8 cellular contexts compared by ENCODE assay signal in the genomic region with DNA sequence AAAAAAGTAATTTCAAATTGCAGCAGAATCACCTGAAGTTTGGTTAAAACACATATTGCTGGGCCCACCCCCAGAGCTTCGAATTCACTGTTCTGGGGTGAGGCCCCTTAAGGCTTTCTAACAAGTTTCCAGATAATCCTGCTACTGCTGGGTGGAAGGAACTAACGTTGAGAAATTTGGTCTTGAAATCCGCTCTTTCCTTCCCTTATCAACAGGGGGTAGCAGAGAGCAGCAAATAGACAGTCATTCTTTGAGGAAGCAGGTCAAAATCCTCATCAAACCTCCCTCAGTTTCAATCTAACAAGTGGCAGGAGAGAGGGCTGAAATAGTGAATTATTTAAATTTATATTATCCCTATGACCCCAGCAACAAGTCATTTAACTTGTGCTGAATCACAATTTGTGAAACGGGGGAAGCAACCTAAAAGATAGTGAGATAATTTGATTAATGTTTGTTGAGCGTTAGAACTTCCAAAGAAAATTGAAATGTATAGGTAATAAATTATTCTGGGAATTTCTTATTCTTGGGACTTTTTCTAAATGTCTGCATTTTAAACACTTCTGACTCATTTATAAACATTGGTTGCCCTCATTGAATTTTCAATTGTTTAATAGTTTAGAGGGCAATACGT. TPM values are rescaled to one million over a fixed set of nuclear protein-coding genes. Genes with fewer than 3 reads are reported as not detected.
DNase-seq lines count a peak whose midpoint lies in the region; ATAC-seq, FAIRE-seq and TF ChIP-seq lines count a peak whose summit lies in the region.

No MANE protein-coding gene starts in this region.

- peaks cover 0 to 5% of the 10 kb centered on the region in 2 experiments; a peak in 1 of 5 replicates for H3K4me1 ChIP-seq in K562 (replicated peaks in 1 of 2; ENCODE audit: control insufficient read depth in 2 of 2, insufficient read depth in 2 of 2, low read length in 2 of 2)

- WGBS in K562 (ENCODE audit: insufficient coverage, low coverage, missing lambda C conversion rate), result 31% methylated on average over 6 of the region's 6 CpGs

- H3K36me3 ChIP-seq in K562 (ENCODE audit: control insufficient read depth, insufficient read depth, low read length), result no peaks in the 10 kb centered on the region

- no peak for TF ChIP-seq EP300 in K562 (IDR thresholded peaks at IDR 0.05; ENCODE audit: low read length)

- TF ChIP-seq RAD21 in K562 (CRISPR knock-in tag; conservative IDR thresholded peaks at IDR 0.05 in 1 of 2, IDR thresholded peaks at IDR 0.05 in 1 of 2), result peak; percentile 64 to 86

- H3K4me2 ChIP-seq in K562 (ENCODE audit: insufficient read depth, low read length), result no peak overlapping the region

- CTCF ChIA-PET in K562 (lab: Yijun Ruan, JAX; ENCODE audit: low intra/inter-chr PET ratio), result interaction anchor here (0.5 to 1.6 kb wide), 4 partner anchors 192 to 435 kb away, joined by 3 to 16 read pairs (median 4); no protein-coding TSS in a partner anchor

- DNase-seq in stimulated activated CD4-positive, alpha-beta T cell treated with anti-CD3 and anti-CD28 coated beads, Interleukin-2, amount 100 ng/mL, for 48 hours, result peak; percentile 27 to 40
- DNase-seq in stimulated activated CD4-positive, alpha-beta T cell treated with anti-CD3 and anti-CD28 coated beads, Interleukin-4, amount 100 ng/mL, for 1 hour, result no peak
- peak; percentile 76 for DNase-seq in HuH-7 (ENCODE audit: low spot score)
- DNase-seq in NOMO-1 (lab: John Stamatoyannopoulos, UW; ENCODE audit: unreplicated experiment in 2 of 2), result peak; percentile 34 to 88
- DNase-seq in K562 (ENCODE audit: extremely low read depth in 1 of 4, low spot score in 3 of 4), result peak; percentile 50 to 84 (median 60)
- DNase-seq in stromal cell of bone marrow (ENCODE audit: low read depth), result peak; percentile 45

- no peak overlapping the region for H3K27ac ChIP-seq in K562 (ENCODE audit: extremely low read depth, low read depth, low read length)

- H2AFZ ChIP-seq in K562 (ENCODE audit: low read depth, low read length), result no peak overlapping the region

- H3K79me2 ChIP-seq in K562 (ENCODE audit: control insufficient read depth, insufficient read depth, low read length), result no peaks in the 10 kb centered on the region

- H3K9me3 ChIP-seq in K562 (replicated peaks; ENCODE audit: control insufficient read depth, insufficient read depth, low read depth, low read length), result no peaks in the 10 kb centered on the region

- POLR2A ChIA-PET in K562 (lab: Yijun Ruan, JAX), result interaction anchor here (0.6 kb wide), 2 partner anchors 225 to 694 kb away, joined by 3 read pairs; no protein-coding TSS in a partner anchor

- H4K20me1 ChIP-seq in K562 (replicated peaks; ENCODE audit: control insufficient read depth, insufficient read depth, low read length), result no peaks in the 10 kb centered on the region

- intact Hi-C loops in K562 (cut with micrococcal nuclease), result loop anchor here (1.0 to 10.0 kb wide), 4 partner anchors 79 to 753 kb away; no protein-coding TSS in a partner anchor

- no peaks in the 10 kb centered on the region for H3K27me3 ChIP-seq in K562 (ENCODE audit: control insufficient read depth in 2 of 2, insufficient read depth in 2 of 2, low read length in 2 of 2)

- TF ChIP-seq POLR2A in K562 (conservative IDR thresholded peaks at IDR 0.05), result no peak

- TF ChIP-seq CTCF in K562 (IDR thresholded peaks at IDR 0.05 in 2 of 3, conservative IDR thresholded peaks at IDR 0.05 in 1 of 3; ENCODE audit: insufficient read depth in 2 of 3, low read depth in 1 of 3, low read length in 3 of 3), result peak; percentile 74 to 90 (median 76)

- no peaks in the 10 kb centered on the region for H3K9me1 ChIP-seq in K562 (ENCODE audit: control insufficient read depth, insufficient read depth, low read length)

- FAIRE-seq in K562 (lab: Jason Lieb, UNC), result peak; percentile 89
- peak; percentile 91 for FAIRE-seq in islet of Langerhans (lab: Jason Lieb, UNC)

- in situ Hi-C loops in K562 (cut with MboI), result no loop called here

- no peak overlapping the region for H3K9ac ChIP-seq in K562 (ENCODE audit: insufficient read depth in 1 of 2, low read depth in 2 of 2, low read length in 2 of 2)

- BruUV-seq in K562 (replicated peaks; lab: Mats Ljungman, UMichigan), result no TSS peak

- no peak overlapping the region for H3K4me3 ChIP-seq in K562

- ATAC-seq in K562, result peak; percentile 73
- no peak for ATAC-seq in HG03196 (IDR thresholded peaks at IDR 0.05; ENCODE audit: unreplicated experiment)

TF ChIP-seq in K562, 482 proteins besides CTCF, POLR2A, EP300 and RAD21 (continues in another document):
- TF ChIP-seq MAFG (tag; conservative IDR thresholded peaks at IDR 0.05) (0 out of 2 replicates have a peak, but pooled peaks have one; percentile 15), KDM2B (CRISPR knock-in tag; IDR thresholded peaks at IDR 0.05) (no peak), CBX5 (IDR thresholded peaks at IDR 0.05; ENCODE audit: borderline replicate concordance, low read depth) (no peak), CBFA2T3 (IDR thresholded peaks at IDR 0.05) (no peak), ZNF212 (CRISPR knock-in tag; IDR thresholded peaks at IDR 0.05) (no peak), MEIS2 (IDR thresholded peaks at IDR 0.05; ENCODE audit: partially characterized antibody) (no peak), CHD4 (IDR thresholded peaks at IDR 0.05; ENCODE audit: insufficient read depth, insufficient replicate concordance, low read depth, low read length, poor library complexity, severe bottlenecking) (no peak), ZNF512 (tag; IDR thresholded peaks at IDR 0.05) (no peak), ARID3A (IDR thresholded peaks at IDR 0.05; ENCODE audit: borderline replicate concordance, low read depth, low read length) (no peak)

RNA-seq across cellular contexts. Expression of gene MALSU1, which starts 21.7 kb away (rescaled TPM):
- total RNA-seq in K562 (2011; cell fraction: chromatin; rRNA removed; ENCODE audit: low replicate concordance), result 28.7 and 47.3 TPM in 2 replicates
- total RNA-seq in K562 (2011; cell fraction: nucleolus; rRNA removed), result 20.0 and 22.1 TPM in 2 replicates
- 22.9 and 23.3 TPM in 2 replicates for total RNA-seq in K562 (2011; cell fraction: nucleoplasm; rRNA removed)
- 221 and 308 TPM in 2 replicates for total RNA-seq in K562 (2014; rRNA removed)
- total RNA-seq in K562 (2014; rRNA removed; fragmentation: Illumina TruSeq; extraction: Trizol), result 81.2 and 83.4 TPM in 2 replicates
- 76.8 and 80.0 TPM in 2 replicates for total RNA-seq in K562 (2015; rRNA removed; fragmentation: Illumina TruSeq; extraction: Trizol)
- total RNA-seq in K562 (2021), result 100 and 101 TPM in 2 replicates
- 70.6 and 93.3 TPM in 2 replicates for polyA plus RNA-seq in K562 (2011; rRNA removed)
- polyA plus RNA-seq in K562 (2011; cell fraction: cytosol; rRNA removed), result 72.5 and 84.7 TPM in 2 replicates
- 37.3 and 38.5 TPM in 2 replicates for polyA plus RNA-seq in K562 (2011; cell fraction: nucleus; rRNA removed)
- 38.9 and 109 TPM in 2 replicates for polyA plus RNA-seq in K562 (2012)
- polyA plus RNA-seq in K562 (2014; fragmentation: Illumina TruSeq; extraction: Trizol), result 48.2 and 82.9 TPM in 2 replicates
- 10 to 100 TPM; 12.3 to 14.4 TPM for polyA plus RNA-seq in K562 (2014; fragmentation: Nextera tagmentation; extraction: Ambion mirVana)
- 141 and 180 TPM in 2 replicates for polyA plus RNA-seq in K562 (2014; rRNA removed)
- polyA minus RNA-seq in K562 (2011; rRNA and poly(A)+ RNA removed), result 82.0 and 88.4 TPM in 2 replicates
- polyA minus RNA-seq in K562 (2011; cell fraction: cytosol; rRNA and poly(A)+ RNA removed), result 42.1 and 47.6 TPM in 2 replicates
- polyA minus RNA-seq in K562 (2011; cell fraction: nucleus; rRNA and poly(A)+ RNA removed), result 24.0 and 39.0 TPM in 2 replicates

RNA-seq across cellular contexts. Expression of gene GPNMB, which starts 30.9 kb away (rescaled TPM):
- total RNA-seq in K562 (2011; cell fraction: chromatin; rRNA removed; ENCODE audit: low replicate concordance), result not detected in 2 replicates
- total RNA-seq in K562 (2011; cell fraction: nucleolus; rRNA removed), result not detected in 2 replicates
- 0.51 TPM in 1 of 2 replicates, not detected in the other for total RNA-seq in K562 (2011; cell fraction: nucleoplasm; rRNA removed)
- total RNA-seq in K562 (2014; rRNA removed) (0.24 and 0.64 TPM in 2 replicates), K562 (2014; rRNA removed; fragmentation: Illumina TruSeq; extraction: Trizol) (0.15 and 0.26 TPM in 2 replicates), K562 (2015; rRNA removed; fragmentation: Illumina TruSeq; extraction: Trizol) (0.18 and 0.41 TPM in 2 replicates), K562 (2021) (0.20 and 0.54 TPM in 2 replicates)
- polyA plus RNA-seq in K562 (2011; rRNA removed) (0.03 and 0.35 TPM in 2 replicates), K562 (2014; fragmentation: Illumina TruSeq; extraction: Trizol) (0.33 and 0.80 TPM in 2 replicates), K562 (2014; fragmentation: Nextera tagmentation; extraction: Ambion mirVana) (under 1 TPM; 0.31 to 0.67 TPM), K562 (2014; rRNA removed) (0.11 and 0.72 TPM in 2 replicates)
- polyA plus RNA-seq in K562 (2011; cell fraction: cytosol; rRNA removed), result 0.03 and 0.07 TPM in 2 replicates
- polyA plus RNA-seq in K562 (2011; cell fraction: nucleus; rRNA removed), result 0.10 and 0.23 TPM in 2 replicates
- 0.18 and 0.22 TPM in 2 replicates for polyA plus RNA-seq in K562 (2012)
- not detected in 2 replicates for polyA minus RNA-seq in K562 (2011; rRNA and poly(A)+ RNA removed)
- polyA minus RNA-seq in K562 (2011; cell fraction: cytosol; rRNA and poly(A)+ RNA removed), result not detected in 2 replicates
- 0.40 TPM in 1 of 2 replicates, not detected in the other for polyA minus RNA-seq in K562 (2011; cell fraction: nucleus; rRNA and poly(A)+ RNA removed)
